ENCODE assay signal across 8 cellular contexts in genomic region chr2:170972508-170973224, GRCh38. TPM values are rescaled to one million over a fixed set of nuclear protein-coding genes. Genes with fewer than 3 reads are reported as not detected.
DNase-seq lines count a peak whose midpoint lies in the region; ATAC-seq and TF ChIP-seq lines count a peak whose summit lies in the region.

No MANE protein-coding gene starts in this region.

- no peaks in the 10 kb centered on the region for H3K9me3 Mint-ChIP-seq in osteocyte (ENCODE audit: unreplicated experiment)

- peaks cover 8% of the 10 kb centered on the region for H3K4me1 Mint-ChIP-seq in osteocyte (ENCODE audit: unreplicated experiment)

- no peak for ATAC-seq in GM21390 (IDR thresholded peaks at IDR 0.05; ENCODE audit: unreplicated experiment)
- no peak for ATAC-seq in HG03432 (IDR thresholded peaks at IDR 0.05; ENCODE audit: unreplicated experiment)

- DNase-seq in DMS 273 (lab: John Stamatoyannopoulos, UW; ENCODE audit: unreplicated experiment) (peak; percentile 37), DMS 273 treated with DMSO at 0.1 percent for 48 hours (lab: John Stamatoyannopoulos, UW) (no peak), NCI-H1694 treated with DMSO at 0.1 percent for 48 hours (lab: John Stamatoyannopoulos, UW) (peak; percentile 40), cerebellar cortex (ENCODE audit: low spot score) (peak; percentile 33), osteocyte (ENCODE audit: extremely low spot score, unreplicated experiment) (no peak), globus pallidus (ENCODE audit: low spot score) (no peak)

- peak overlapping the region; percentile 58 for H3K4me3 Mint-ChIP-seq in osteocyte (ENCODE audit: unreplicated experiment)

- no peak overlapping the region for H3K27ac Mint-ChIP-seq in osteocyte (ENCODE audit: unreplicated experiment)

- no peak for TF ChIP-seq CTCF in osteocyte (IDR thresholded peaks at IDR 0.05)

- H3K36me3 Mint-ChIP-seq in osteocyte (ENCODE audit: unreplicated experiment), result peaks cover 6% of the 10 kb centered on the region

- no peaks in the 10 kb centered on the region for H3K27me3 Mint-ChIP-seq in osteocyte (ENCODE audit: unreplicated experiment)

RNA-seq across cellular contexts. Expression of gene GORASP2, which starts 43.6 kb away (rescaled TPM):
- total RNA-seq in osteocyte, result 94.7 and 99.5 TPM in 2 replicates

Comparison
In these comparisons a context has a peak if more than half of its experiments do, and no peak if none do; other contexts are left out.
1. DNase-seq: peak in DMS 273 (single experiment), NCI-H1694 treated with DMSO at 0.1 percent for 48 hours (single experiment) and cerebellar cortex (single experiment); none in DMS 273 treated with DMSO at 0.1 percent for 48 hours (single experiment), osteocyte (single experiment) and globus pallidus (single experiment).